In the genomic region with DNA sequence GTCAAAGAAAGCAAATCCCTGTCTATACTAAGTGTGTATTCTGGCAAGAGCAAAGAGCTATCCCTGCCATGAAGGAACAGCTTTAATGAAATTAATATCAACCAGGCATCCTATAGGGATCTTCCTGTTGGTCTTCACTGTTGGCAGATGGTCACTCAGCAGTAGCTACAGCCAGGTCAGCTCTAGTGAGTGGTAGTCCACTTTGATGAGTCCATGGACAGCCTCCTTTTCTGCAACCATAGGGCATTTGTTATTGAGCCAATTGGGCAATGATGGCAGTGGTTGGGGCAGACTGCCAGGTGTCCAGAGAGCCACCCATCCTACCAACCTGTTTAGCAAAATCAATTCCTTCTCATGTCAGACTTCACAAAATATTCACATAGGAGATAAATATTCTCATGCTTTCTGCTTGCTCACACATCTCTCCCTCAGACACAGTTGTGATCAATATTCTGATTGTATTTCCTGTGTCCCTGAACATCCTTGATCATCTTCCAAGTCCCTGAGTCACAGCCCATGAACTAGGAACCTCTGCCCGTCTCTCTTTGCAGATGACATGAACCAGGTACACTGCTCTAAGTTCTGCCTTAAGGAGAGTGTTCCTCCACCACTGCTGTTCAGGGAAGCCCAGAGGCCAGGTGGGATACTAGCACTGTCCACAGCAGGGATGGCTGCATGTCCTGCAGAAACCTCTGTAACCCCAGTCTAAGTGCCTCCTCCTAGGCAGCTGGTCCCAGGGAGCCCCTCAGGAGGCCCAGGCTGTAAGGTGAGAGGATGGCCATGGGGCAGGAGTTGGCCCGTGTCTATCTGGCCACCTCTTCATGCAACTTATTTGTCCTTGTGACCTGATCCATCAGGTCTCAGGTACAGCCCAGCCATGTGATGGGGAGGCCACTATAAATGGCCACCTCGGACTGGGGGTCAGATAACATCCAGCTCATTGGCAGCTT, we compare ENCODE assay signal across 18 cellular contexts.
"Had no signal": no experiment of that assay in that cellular context is flagged by ENCODE, and none has a peak within 500 bp of the region (broad histone marks: within the 10 kb centered on the region; RNA-seq: fewer than 3 reads in every experiment).

No MANE protein-coding gene starts in this region.

- H3K27me3 Mint-ChIP-seq: activated CD4-positive, alpha-beta memory T cell treated with anti-CD3 and anti-CD28 coated beads for 36 hours; activated T-cell treated with anti-CD3 and anti-CD28 coated beads, Interleukin-2, amount 50 U/mL, for 24 hours; central memory CD8-positive, alpha-beta T cell had no signal

- ATAC-seq: activated CD8-positive, alpha-beta memory T cell treated with anti-CD3 and anti-CD28 coated beads, Interleukin-2, amount 10 ng/mL, durations not matched to agents 7 days and 5 days; activated naive CD4-positive, alpha-beta T cell treated with anti-CD3 and anti-CD28 coated beads, Interleukin-2, amount 50 U/mL, for 72 hours; gastrocnemius medialis; heart left ventricle; left colon had no signal

- H3K9me3 Mint-ChIP-seq: activated CD4-positive, alpha-beta memory T cell treated with anti-CD3 and anti-CD28 coated beads for 36 hours; activated naive CD4-positive, alpha-beta T cell treated with anti-CD3 and anti-CD28 coated beads, Interleukin-2, amount 50 U/mL, for 72 hours; activated T-cell treated with anti-CD3 and anti-CD28 coated beads, Interleukin-2, amount 50 U/mL, for 24 hours; brain; central memory CD8-positive, alpha-beta T cell had no signal

- DNase-seq: activated CD4-positive, alpha-beta memory T cell treated with anti-CD3 and anti-CD28 coated beads for 36 hours; activated T-cell treated with anti-CD3 and anti-CD28 coated beads, Interleukin-2, amount 50 U/mL, for 24 hours; amniotic stem cell; dermis blood vessel endothelial cell; gastrocnemius medialis; heart left ventricle; left colon; midbrain; posterior cingulate gyrus; retina; stimulated activated CD4-positive, alpha-beta T cell treated with anti-CD3 and anti-CD28 coated beads, Interleukin-4, amount 100 ng/mL, for 24 hours; stimulated activated CD8-positive, alpha-beta memory T cell treated with anti-CD3 and anti-CD28 coated beads, Interleukin-4, amount 100 ng/mL, for 48 hours; stimulated activated naive CD4-positive, alpha-beta T cell treated with Interleukin-2 at 50 U/mL for 16 hours; upper lobe of left lung had no signal

- H3K36me3 Mint-ChIP-seq: activated CD4-positive, alpha-beta memory T cell treated with anti-CD3 and anti-CD28 coated beads for 36 hours; activated CD8-positive, alpha-beta memory T cell treated with anti-CD3 and anti-CD28 coated beads, Interleukin-2, amount 10 ng/mL, durations not matched to agents 7 days and 5 days; activated naive CD4-positive, alpha-beta T cell treated with anti-CD3 and anti-CD28 coated beads, Interleukin-2, amount 50 U/mL, for 72 hours; brain had no signal

- H3K4me3 Mint-ChIP-seq: activated CD4-positive, alpha-beta memory T cell treated with anti-CD3 and anti-CD28 coated beads for 36 hours; activated CD8-positive, alpha-beta memory T cell treated with anti-CD3 and anti-CD28 coated beads, Interleukin-2, amount 10 ng/mL, durations not matched to agents 7 days and 5 days; activated T-cell treated with anti-CD3 and anti-CD28 coated beads, Interleukin-2, amount 50 U/mL, for 24 hours; brain; central memory CD8-positive, alpha-beta T cell had no signal

- H3K27ac Mint-ChIP-seq: activated CD4-positive, alpha-beta memory T cell treated with anti-CD3 and anti-CD28 coated beads for 36 hours; activated CD8-positive, alpha-beta memory T cell treated with anti-CD3 and anti-CD28 coated beads, Interleukin-2, amount 10 ng/mL, durations not matched to agents 7 days and 5 days; activated naive CD4-positive, alpha-beta T cell treated with anti-CD3 and anti-CD28 coated beads, Interleukin-2, amount 50 U/mL, for 72 hours; activated T-cell treated with anti-CD3 and anti-CD28 coated beads, Interleukin-2, amount 50 U/mL, for 24 hours; brain had no signal

- H3K4me1 Mint-ChIP-seq: brain had no signal
